Comparison of ENCODE assay signal across 20 cellular contexts in genomic region chr10:77604941-77605351, GRCh38. TPM values are rescaled to one million over a fixed set of nuclear protein-coding genes. Genes with fewer than 3 reads are reported as not detected.
DNase-seq lines count a peak whose midpoint lies in the region; ATAC-seq and TF ChIP-seq lines count a peak whose summit lies in the region.
"Had no signal": no experiment of that assay in that cellular context is flagged by ENCODE, and none has a peak within 500 bp of the region (broad histone marks: within the 10 kb centered on the region; RNA-seq: fewer than 3 reads in every experiment).

No MANE protein-coding gene starts in this region.

- no peaks in the 10 kb centered on the region for H3K9me3 ChIP-seq in neutrophil
- H3K9me3 ChIP-seq: Caco-2 had no signal

- H3K36me3 ChIP-seq in neutrophil, result no peaks in the 10 kb centered on the region

- H3K27ac ChIP-seq in neutrophil, result peak overlapping the region; percentile 78
- H3K27ac ChIP-seq: 22Rv1 had no signal

- H3K4me3 ChIP-seq in neutrophil (ENCODE audit: low read depth in 1 of 2, low read length in 1 of 2), result no peak overlapping the region

- H3K27me3 ChIP-seq in neutrophil, result no peaks in the 10 kb centered on the region

- H3K4me1 Mint-ChIP-seq in HFFc6 (ENCODE audit: low read depth), result peaks cover 91% of the 10 kb centered on the region

- no peak for TF ChIP-seq CTCF in HFFc6 (IDR thresholded peaks at IDR 0.05)
- TF ChIP-seq CTCF in neutrophil (IDR thresholded peaks at IDR 0.05), result no peak

- peak overlapping the region; percentile 73 for H3K27ac Mint-ChIP-seq in HFFc6
- H3K27ac Mint-ChIP-seq: activated CD4-positive, alpha-beta T cell treated with anti-CD3 and anti-CD28 coated beads, Interleukin-2, amount 10 ng/mL, durations not matched to agents 7 days and 5 days; B cell; T-helper 17 cell had no signal

- H3K27me3 Mint-ChIP-seq in HFFc6 (ENCODE audit: insufficient read depth), result peaks cover 1% of the 10 kb centered on the region; the same call in 1 of the 2 replicates
- H3K27me3 Mint-ChIP-seq: B cell had no signal

- DNase-seq in DMS53 (lab: John Stamatoyannopoulos, UW) (peak; percentile 8), DMS53 treated with DMSO at 0.1 percent for 48 hours (lab: John Stamatoyannopoulos, UW; ENCODE audit: unreplicated experiment) (no peak), HFFc6 (no peak), RPMI7951 (ENCODE audit: low read depth) (peak; percentile 84), NCI-H1436 (lab: John Stamatoyannopoulos, UW) (no peak)
- no peak for DNase-seq in activated naive CD4-positive, alpha-beta T cell (lab: John Stamatoyannopoulos, UW)
- DNase-seq: activated CD4-positive, alpha-beta T cell treated with anti-CD3 and anti-CD28 coated beads, Interleukin-2, amount 10 ng/mL, durations not matched to agents 7 days and 5 days; activated effector memory CD4-positive, alpha-beta T cell treated with anti-CD3 and anti-CD28 coated beads, Interleukin-2, amount 50 U/mL, for 16 hours; dermis blood vessel endothelial cell; GDM1; head of caudate nucleus; stimulated activated CD8-positive, alpha-beta memory T cell treated with anti-CD3 and anti-CD28 coated beads, Interleukin-4, amount 100 ng/mL, for 48 hours; T-helper 17 cell had no signal

- peaks cover 34 to 44% of the 10 kb centered on the region in 2 experiments for H3K4me1 ChIP-seq in neutrophil (ENCODE audit: control insufficient read depth in 1 of 2, insufficient read depth in 1 of 2, low read depth in 1 of 2, low read length in 1 of 2)

- no peaks in the 10 kb centered on the region for H3K9me3 Mint-ChIP-seq in HFFc6
- H3K9me3 Mint-ChIP-seq: activated CD4-positive, alpha-beta T cell treated with anti-CD3 and anti-CD28 coated beads, Interleukin-2, amount 10 ng/mL, durations not matched to agents 7 days and 5 days had no signal

- ATAC-seq in HG03432 (IDR thresholded peaks at IDR 0.05; ENCODE audit: unreplicated experiment), result no peak
- ATAC-seq: T-helper 17 cell had no signal

- no peak overlapping the region for H3K4me3 Mint-ChIP-seq in HFFc6
- H3K4me3 Mint-ChIP-seq: activated CD4-positive, alpha-beta T cell treated with anti-CD3 and anti-CD28 coated beads, Interleukin-2, amount 10 ng/mL, durations not matched to agents 7 days and 5 days; B cell; T-helper 17 cell had no signal

- no peaks in the 10 kb centered on the region; the same call in 1 of the 2 replicates for H3K36me3 Mint-ChIP-seq in HFFc6 (ENCODE audit: low read depth)

RNA-seq across cellular contexts. Expression of gene KCNMA1, which starts 32.7 kb away (rescaled TPM):
- 100 to 1,000 TPM in 2 of 6 experiments, 10 to 100 TPM in 4; 87.1 to 191 (median 93.5) TPM for total RNA-seq in HFFc6 (2021; fragmentation: NEBNext Ultra II Directional; extraction: Animal tissue kit (Norgen Biotek cat#: 25700))
- 33.7 and 47.7 TPM in 2 replicates for total RNA-seq in RPMI7951 (2014; rRNA removed; shearing (Covaris generic))
- total RNA-seq: activated CD4-positive, alpha-beta T cell treated with anti-CD3 and anti-CD28 coated beads, Interleukin-2, amount 10 ng/mL, durations not matched to agents 7 days and 5 days; OCI-LY7; SK-MEL-5 had no signal

Comparison
In these comparisons a context has a peak if more than half of its experiments do, and no peak if none do; other contexts are left out.
1. DNase-seq: peak in DMS53 (single experiment) and RPMI7951 (single experiment); none in DMS53 treated with DMSO at 0.1 percent for 48 hours (single experiment), HFFc6 (single experiment), NCI-H1436 (single experiment) and activated naive CD4-positive, alpha-beta T cell (0 of 4).